ENCODE assay signal across 33 cellular contexts in the genomic region with DNA sequence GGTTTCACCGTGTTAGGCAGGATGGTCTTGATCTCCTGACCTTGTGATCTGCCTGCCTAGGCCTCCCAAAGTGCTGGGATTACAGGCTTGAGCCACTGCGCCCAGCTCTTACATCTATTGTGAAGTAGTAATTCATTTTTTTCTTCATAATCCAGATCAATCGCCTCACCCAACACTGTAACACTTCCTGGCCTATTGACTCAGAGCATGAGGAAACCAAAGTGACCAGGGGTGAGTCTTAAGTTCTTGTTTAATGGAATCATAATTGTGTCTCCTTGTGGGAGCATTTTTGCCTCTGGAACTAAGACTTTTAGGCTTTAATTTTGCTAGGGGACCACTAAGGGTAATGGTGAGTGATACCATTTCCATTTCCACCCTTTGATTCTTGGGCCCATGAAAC. TPM values are rescaled to one million over a fixed set of nuclear protein-coding genes. Genes with fewer than 3 reads are reported as not detected.
"Had no signal": no experiment of that assay in that cellular context is flagged by ENCODE, and none has a peak within 500 bp of the region (broad histone marks: within the 10 kb centered on the region; RNA-seq: fewer than 3 reads in every experiment).

No MANE protein-coding gene starts in this region.

- H3K4me2 ChIP-seq: hepatocyte had no signal

- H3K79me2 ChIP-seq: hepatocyte had no signal

- H3K9me3 ChIP-seq: esophagus squamous epithelium, pancreas, prostate gland, uterus had no signal

- DNase-seq: activated CD4-positive, alpha-beta T cell treated with anti-CD3 and anti-CD28 coated beads for 1 hour; activated CD4-positive, alpha-beta T cell treated with anti-CD3 and anti-CD28 coated beads, Interleukin-2, amount 10 ng/mL, durations not matched to agents 7 days and 5 days; activated CD8-positive, alpha-beta T cell treated with anti-CD3 and anti-CD28 coated beads for 36 hours; activated gamma-delta T cell treated with Interleukin-2 at 50 U/mL for 16 hours; activated naive CD4-positive, alpha-beta T cell treated with anti-CD3 and anti-CD28 coated beads, Interleukin-2, amount 50 U/mL, for 16 hours; activated T-cell treated with anti-CD3 and anti-CD28 coated beads, Interleukin-2, amount 50 U/mL, for 4 hours; amniotic stem cell; brain microvascular endothelial cell; caudate nucleus; cortex of kidney; esophagus squamous epithelium; kidney; midbrain; naive thymus-derived CD4-positive, alpha-beta T cell; nucleus accumbens; pancreas; retina; small intestine; stimulated activated CD4-positive, alpha-beta T cell treated with anti-CD3 and anti-CD28 coated beads, Interleukin-4, amount 100 ng/mL, for 24 hours; stimulated activated naive CD8-positive, alpha-beta T cell treated with anti-CD3 and anti-CD28 coated beads, Interleukin-15, amount 100 ng/mL, for 72 hours; substantia nigra; T-helper 17 cell; T1000; uterus had no signal

- H2AFZ ChIP-seq: hepatocyte had no signal

- ATAC-seq: activated CD8-positive, alpha-beta T cell treated with anti-CD3 and anti-CD28 coated beads for 36 hours; activated T-cell treated with anti-CD3 and anti-CD28 coated beads, Interleukin-2, amount 50 U/mL, for 4 hours; activated T-helper 17 cell treated with anti-CD3 and anti-CD28 coated beads, Interleukin-2, amount 50 U/mL, for 72 hours; gastroesophageal sphincter; naive thymus-derived CD4-positive, alpha-beta T cell; pancreas; sciatic nerve; stimulated activated effector memory CD8-positive, alpha-beta T cell treated with anti-CD3 and anti-CD28 coated beads, Interleukin-12 subunit alpha, Interleukin-12 subunit beta, amount 100 ng/mL, for 72 hours; stimulated activated naive CD8-positive, alpha-beta T cell treated with anti-CD3 and anti-CD28 coated beads, Interleukin-15, amount 100 ng/mL, for 72 hours; T-helper 17 cell had no signal

- H3K4me1 ChIP-seq: esophagus squamous epithelium, gastroesophageal sphincter, pancreas, prostate gland, uterus had no signal

- H3K36me3 ChIP-seq: brain microvascular endothelial cell, esophagus squamous epithelium, gastroesophageal sphincter, pancreas, prostate gland, uterus had no signal

- FAIRE-seq: astrocyte, kidney, pancreas, small intestine had no signal

- H3K27ac ChIP-seq: brain microvascular endothelial cell, esophagus squamous epithelium, gastroesophageal sphincter, hepatocyte, pancreas, prostate gland, uterus had no signal

- H3K4me3 ChIP-seq: esophagus squamous epithelium, gastroesophageal sphincter, hepatocyte, pancreas, prostate gland, uterus had no signal

- H3K27me3 ChIP-seq: brain microvascular endothelial cell, esophagus squamous epithelium, gastroesophageal sphincter, hepatocyte, pancreas, uterus had no signal

RNA-seq across cellular contexts. Expression of a gene that starts 27.4 kb away (rescaled TPM):
- total RNA-seq: activated CD4-positive, alpha-beta T cell treated with anti-CD3 and anti-CD28 coated beads, Interleukin-2, amount 10 ng/mL, durations not matched to agents 7 days and 5 days; activated CD8-positive, alpha-beta T cell treated with anti-CD3 and anti-CD28 coated beads for 36 hours; activated T-cell treated with anti-CD3 and anti-CD28 coated beads, Interleukin-2, amount 50 U/mL, for 4 hours; activated T-helper 17 cell treated with anti-CD3 and anti-CD28 coated beads, Interleukin-2, amount 50 U/mL, for 72 hours; chondrocyte; kidney; naive thymus-derived CD4-positive, alpha-beta T cell; neural crest cell; prostate gland; T-helper 17 cell had no signal
- polyA plus RNA-seq: hepatocyte; naive thymus-derived CD4-positive, alpha-beta T cell; pancreas had no signal
